In genomic region chr19:11288349-11288748, GRCh38 we compare ENCODE assay signal across 10 cellular contexts. TPM values are rescaled to one million over a fixed set of nuclear protein-coding genes. Genes with fewer than 3 reads are reported as not detected.
DNase-seq lines count a peak whose midpoint lies in the region; ATAC-seq, FAIRE-seq and TF ChIP-seq lines count a peak whose summit lies in the region.
"Had no signal": no experiment of that assay in that cellular context is flagged by ENCODE, and none has a peak within 500 bp of the region (broad histone marks: within the 10 kb centered on the region; RNA-seq: fewer than 3 reads in every experiment).

No MANE protein-coding gene starts in this region.

- H3K27me3 Mint-ChIP-seq in neural crest cell (ENCODE audit: low read depth): no peaks in the 10 kb centered on the region

- TF ChIP-seq CTCF in DND-41 (IDR thresholded peaks at IDR 0.05; ENCODE audit: borderline replicate concordance, extremely low read depth, low read length, poor library complexity, severe bottlenecking) (peak; percentile 50), Loucy (conservative IDR thresholded peaks at IDR 0.05; ENCODE audit: low read length) (peak; percentile 50), bronchial epithelial cell (IDR thresholded peaks at IDR 0.05; ENCODE audit: insufficient read depth, low read length, severe bottlenecking) (peak; percentile 56), neural crest cell (conservative IDR thresholded peaks at IDR 0.05) (peak; percentile 60)

- H4K20me1 ChIP-seq in DND-41 (ENCODE audit: insufficient read depth, low read length): no peaks in the 10 kb centered on the region
- no peaks in the 10 kb centered on the region for H4K20me1 ChIP-seq in Loucy (ENCODE audit: insufficient read depth, low read length, poor library complexity, severe bottlenecking)

- no peak overlapping the region for H3K4me3 ChIP-seq in DND-41 (ENCODE audit: low read depth in 1 of 2, low read length in 2 of 2)
- H3K4me3 ChIP-seq in Loucy (ENCODE audit: low read length, poor library complexity, severe bottlenecking): no peak overlapping the region
- no peak overlapping the region for H3K4me3 ChIP-seq in bronchial epithelial cell (ENCODE audit: low read depth, low read length)

- no peak for FAIRE-seq in bronchial epithelial cell (lab: Jason Lieb, UNC)

- H3K9me3 ChIP-seq in DND-41 (ENCODE audit: insufficient read depth, low read length, severe bottlenecking): no peaks in the 10 kb centered on the region
- no peaks in the 10 kb centered on the region for H3K9me3 ChIP-seq in Loucy (ENCODE audit: insufficient read depth, low read depth, low read length)

- H3K4me1 Mint-ChIP-seq in neural crest cell: no peaks in the 10 kb centered on the region

- H3K4me3 Mint-ChIP-seq in neural crest cell: no peak overlapping the region

- no peaks in the 10 kb centered on the region for H3K36me3 Mint-ChIP-seq in neural crest cell (ENCODE audit: low read depth)

- H3F3A ChIP-seq in Loucy (ENCODE audit: low read depth): no peaks in the 10 kb centered on the region

- H3K9ac ChIP-seq in DND-41 (ENCODE audit: low read depth, low read length): no peak overlapping the region
- H3K9ac ChIP-seq in Loucy (ENCODE audit: low read depth, low read length, poor library complexity, severe bottlenecking): no peak overlapping the region

- H3K9me3 Mint-ChIP-seq in neural crest cell: no peaks in the 10 kb centered on the region

- ATAC-seq in DND-41 (ENCODE audit: insufficient read depth, low read depth): no peak
- ATAC-seq in HG02981 (IDR thresholded peaks at IDR 0.05; ENCODE audit: unreplicated experiment): no peak
- ATAC-seq in GM21447 (IDR thresholded peaks at IDR 0.05; ENCODE audit: unreplicated experiment): no peak

- no peaks in the 10 kb centered on the region for H3K9me2 ChIP-seq in Loucy (replicated peaks; ENCODE audit: low read depth, low read length)

- H2AFZ ChIP-seq in DND-41 (ENCODE audit: low read depth, low read length) (no peak overlapping the region), Loucy (ENCODE audit: low read length) (no peak overlapping the region)

- H3K36me3 ChIP-seq in DND-41 (ENCODE audit: insufficient read depth, low read length): no peaks in the 10 kb centered on the region
- H3K36me3 ChIP-seq in Loucy (ENCODE audit: insufficient read depth, low read length): no peaks in the 10 kb centered on the region
- no peaks in the 10 kb centered on the region for H3K36me3 ChIP-seq in bronchial epithelial cell (ENCODE audit: control insufficient read depth, insufficient read depth, low read length)

- DNase-seq in DND-41 (no peak), bronchial epithelial cell (ENCODE audit: low read depth) (peak; percentile 16), neural crest cell (ENCODE audit: low read depth, low spot score) (no peak), NCI-H146 (lab: John Stamatoyannopoulos, UW) (no peak)
- no peak for DNase-seq in activated CD4-positive, alpha-beta T cell treated with anti-CD3 and anti-CD28 coated beads for 4 hours
- DNase-seq: activated effector memory CD4-positive, alpha-beta T cell treated with Interleukin-2 at 50 U/mL for 16 hours; NCI-H748 treated with DMSO at 0.1 percent for 48 hours had no signal

- no peak overlapping the region for H3K27ac Mint-ChIP-seq in neural crest cell (ENCODE audit: unreplicated experiment)

- no peak overlapping the region for H3K27ac ChIP-seq in DND-41 (ENCODE audit: low read length)

- no peaks in the 10 kb centered on the region for H3K27me3 ChIP-seq in DND-41 (ENCODE audit: insufficient read depth, low read length, poor library complexity)
- no peaks in the 10 kb centered on the region for H3K27me3 ChIP-seq in Loucy (ENCODE audit: insufficient read depth, low read length, poor library complexity, severe bottlenecking)
- no peaks in the 10 kb centered on the region for H3K27me3 ChIP-seq in bronchial epithelial cell (ENCODE audit: control insufficient read depth, insufficient read depth, low read length)

- H3K79me2 ChIP-seq in DND-41 (ENCODE audit: insufficient read depth, low read length): no peaks in the 10 kb centered on the region
- H3K79me2 ChIP-seq in Loucy (ENCODE audit: insufficient read depth, low read length): no peaks in the 10 kb centered on the region

- H3K4me1 ChIP-seq in DND-41 (ENCODE audit: insufficient read depth, low read length) (peaks cover 9% of the 10 kb centered on the region), Loucy (ENCODE audit: insufficient read depth, low read length, poor library complexity, severe bottlenecking) (peaks cover under 1% of the 10 kb centered on the region)

- H3K4me2 ChIP-seq in DND-41 (ENCODE audit: insufficient read depth, low read length) (no peak overlapping the region), Loucy (ENCODE audit: low read depth, low read length, poor library complexity, severe bottlenecking) (no peak overlapping the region)

RNA-seq across cellular contexts. Expression of gene TSPAN16, which starts 7.6 kb away (rescaled TPM):
- total RNA-seq in bronchial epithelial cell: not detected in 2 replicates
- not detected in 2 replicates for total RNA-seq in neural crest cell

RNA-seq across cellular contexts. Expression of gene DOCK6, which starts 26.0 kb away (rescaled TPM):
- total RNA-seq in bronchial epithelial cell: 10.5 and 21.4 TPM in 2 replicates
- 34.7 and 40.6 TPM in 2 replicates for total RNA-seq in neural crest cell

RNA-seq across cellular contexts. Expression of gene ANGPTL8, which starts 48.9 kb away (rescaled TPM):
- total RNA-seq in bronchial epithelial cell: not detected in 2 replicates
- total RNA-seq in neural crest cell: not detected in 2 replicates

RNA-seq across cellular contexts. Expression of gene RAB3D, which starts 51.1 kb away (rescaled TPM):
- total RNA-seq in bronchial epithelial cell (37.4 and 88.3 TPM in 2 replicates), neural crest cell (15.1 and 15.4 TPM in 2 replicates)

RNA-seq across cellular contexts. Expression of gene TMEM205, which starts 57.7 kb away (rescaled TPM):
- total RNA-seq in bronchial epithelial cell (70.6 and 116 TPM in 2 replicates), neural crest cell (34.8 and 36.1 TPM in 2 replicates)
